8 cellular contexts compared by ENCODE assay signal in the genomic region with DNA sequence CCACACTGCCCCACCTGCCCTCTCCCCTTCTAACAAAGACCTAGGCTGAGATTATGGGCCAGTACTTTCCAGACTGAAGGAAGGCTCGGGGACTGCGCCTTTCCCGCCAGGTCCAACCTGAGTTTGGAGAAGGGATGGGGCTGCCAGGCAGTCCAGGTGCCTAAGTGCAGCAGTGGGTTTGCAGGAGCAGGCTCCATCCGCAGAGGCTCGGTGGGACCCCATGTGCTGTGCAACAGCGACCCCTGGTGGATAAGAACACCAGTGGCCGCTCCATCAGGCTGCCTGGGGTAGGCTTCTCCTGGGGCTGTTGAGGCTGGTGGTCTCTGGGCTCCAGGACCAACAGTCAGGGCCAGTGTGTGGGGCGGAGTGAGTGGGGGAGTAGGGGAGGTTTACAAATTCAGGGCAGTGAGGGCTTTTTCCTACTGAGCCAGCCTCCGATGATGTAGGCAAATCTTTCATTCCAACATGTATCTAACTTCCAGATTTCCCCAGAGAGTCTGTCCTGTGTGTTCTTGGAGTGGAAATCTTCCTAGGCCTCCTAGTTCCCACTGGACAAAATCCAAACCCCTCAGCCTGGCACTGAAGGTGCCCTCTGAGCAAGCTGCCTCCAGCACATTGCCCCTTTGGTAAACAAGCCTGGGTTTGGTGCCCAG.
DNase-seq lines count a peak whose midpoint lies in the region; ATAC-seq and TF ChIP-seq lines count a peak whose summit lies in the region.

No MANE protein-coding gene starts in this region.

- H3K27me3 Mint-ChIP-seq in MCF 10A (ENCODE audit: insufficient read depth, unreplicated experiment): no peaks in the 10 kb centered on the region

- peak; percentile 90 for ATAC-seq in GM18505 (IDR thresholded peaks at IDR 0.05; ENCODE audit: unreplicated experiment)
- ATAC-seq in HG02884 (IDR thresholded peaks at IDR 0.05; ENCODE audit: unreplicated experiment): peak; percentile 96

- H3K4me3 Mint-ChIP-seq in MCF 10A (ENCODE audit: unreplicated experiment): no peak overlapping the region

- no TSS peak for BruUV-seq in MCF 10A (replicated peaks; lab: Mats Ljungman, UMichigan)

- no peaks in the 10 kb centered on the region for H3K9me3 Mint-ChIP-seq in MCF 10A (ENCODE audit: unreplicated experiment)

- H3K36me3 Mint-ChIP-seq in MCF 10A (ENCODE audit: insufficient read depth, unreplicated experiment): no peaks in the 10 kb centered on the region

- CTCF ChIA-PET in MCF 10A (lab: Yijun Ruan, JAX): interaction anchor here (0.8 to 9.8 kb wide), 19 partner anchors 9 to 299 kb away, joined by 3 to 276 read pairs (median 5); no protein-coding TSS in a partner anchor

- no peaks in the 10 kb centered on the region for H3K4me1 Mint-ChIP-seq in MCF 10A (ENCODE audit: insufficient read depth, unreplicated experiment)

- no peak overlapping the region for H3K27ac Mint-ChIP-seq in MCF 10A (ENCODE audit: low read depth, unreplicated experiment)

- no peak for TF ChIP-seq POLR2A in GM18505 (IDR thresholded peaks at IDR 0.05; ENCODE audit: borderline replicate concordance, extremely low read depth, insufficient read depth, insufficient read length)

- intact Hi-C loops in MCF 10A (cut with micrococcal nuclease): loop anchor here (1.0 to 5.0 kb wide), 5 partner anchors 107 to 416 kb away; no protein-coding TSS in a partner anchor

- DNase-seq in ACHN (peak; percentile 60), NCI-H1694 treated with DMSO at 0.1 percent for 48 hours (lab: John Stamatoyannopoulos, UW) (peak; percentile 25), MCF 10A (ENCODE audit: unreplicated experiment) (peak; percentile 71), inferior parietal cortex (ENCODE audit: extremely low spot score) (peak; percentile 87)
- peak; percentile 59 to 64 (median 59) for DNase-seq in stimulated activated CD4-positive, alpha-beta T cell treated with anti-CD3 and anti-CD28 coated beads, Interleukin-1b, Interleukin-23, amount 100 ng/mL, for 24 hours (ENCODE audit: low read depth in 4 of 4, low spot score in 1 of 4)

- in situ Hi-C loops in ACHN (cut with HindIII; ENCODE audit: low pct_ligation_motif_present, low pct_unique_long_range_greater_than_20kb, low sequenced_read_pairs): no loop called here

- POLR2A ChIA-PET in MCF 10A (lab: Yijun Ruan, JAX): no interaction called here

- H3K4me3 ChIP-seq in WI38 (ENCODE audit: low read depth, low read length): no peak overlapping the region

- TF ChIP-seq CTCF in WI38 (IDR thresholded peaks at IDR 0.05; ENCODE audit: low read depth, low read length) (peak; percentile 89), MCF 10A (IDR thresholded peaks at IDR 0.05; ENCODE audit: unreplicated experiment) (peak; percentile 95)

Comparison
In these comparisons a context has a peak if more than half of its experiments do, and no peak if none do; other contexts are left out.
1. DNase-seq: peak in every context shown above with its lines; median percentile 87 in inferior parietal cortex; 71 in MCF 10A; 60 in ACHN; 59 in stimulated activated CD4-positive, alpha-beta T cell treated with anti-CD3 and anti-CD28 coated beads, Interleukin-1b, Interleukin-23, amount 100 ng/mL, for 24 hours; 25 in NCI-H1694 treated with DMSO at 0.1 percent for 48 hours.